ENCODE assay signal across 1 cellular context in the genomic region with DNA sequence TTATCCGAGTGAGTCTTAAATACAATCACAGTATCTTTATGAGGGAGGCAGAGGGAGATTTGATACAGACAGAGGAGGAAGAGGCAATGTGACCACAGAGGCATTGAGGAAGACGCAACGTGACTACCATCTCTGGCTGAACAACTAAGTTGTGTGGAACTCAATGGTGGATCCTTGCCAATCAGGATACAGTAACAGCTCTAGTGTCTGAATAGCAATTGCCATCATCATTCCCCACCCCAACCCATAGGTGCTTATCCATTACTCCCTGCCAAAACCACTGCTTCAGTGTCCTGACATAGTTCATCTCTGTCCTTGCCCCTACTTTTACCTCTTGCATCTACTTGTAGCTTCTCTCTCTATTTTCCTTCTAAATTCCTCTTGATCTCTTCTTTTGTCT.
TF ChIP-seq lines count a peak whose summit lies in the region.

No MANE protein-coding gene starts in this region.

TF ChIP-seq in WTC11, 78 proteins besides CTCF, POLR2A, EP300 and RAD21:
- no peak for TF ChIP-seq GTF2I (CRISPR knock-in tag; conservative IDR thresholded peaks at IDR 0.05)
TF ChIP-seq in WTC11: peak in this region for 0.
